Comparison of ENCODE assay signal across 1 cellular context in the genomic region with DNA sequence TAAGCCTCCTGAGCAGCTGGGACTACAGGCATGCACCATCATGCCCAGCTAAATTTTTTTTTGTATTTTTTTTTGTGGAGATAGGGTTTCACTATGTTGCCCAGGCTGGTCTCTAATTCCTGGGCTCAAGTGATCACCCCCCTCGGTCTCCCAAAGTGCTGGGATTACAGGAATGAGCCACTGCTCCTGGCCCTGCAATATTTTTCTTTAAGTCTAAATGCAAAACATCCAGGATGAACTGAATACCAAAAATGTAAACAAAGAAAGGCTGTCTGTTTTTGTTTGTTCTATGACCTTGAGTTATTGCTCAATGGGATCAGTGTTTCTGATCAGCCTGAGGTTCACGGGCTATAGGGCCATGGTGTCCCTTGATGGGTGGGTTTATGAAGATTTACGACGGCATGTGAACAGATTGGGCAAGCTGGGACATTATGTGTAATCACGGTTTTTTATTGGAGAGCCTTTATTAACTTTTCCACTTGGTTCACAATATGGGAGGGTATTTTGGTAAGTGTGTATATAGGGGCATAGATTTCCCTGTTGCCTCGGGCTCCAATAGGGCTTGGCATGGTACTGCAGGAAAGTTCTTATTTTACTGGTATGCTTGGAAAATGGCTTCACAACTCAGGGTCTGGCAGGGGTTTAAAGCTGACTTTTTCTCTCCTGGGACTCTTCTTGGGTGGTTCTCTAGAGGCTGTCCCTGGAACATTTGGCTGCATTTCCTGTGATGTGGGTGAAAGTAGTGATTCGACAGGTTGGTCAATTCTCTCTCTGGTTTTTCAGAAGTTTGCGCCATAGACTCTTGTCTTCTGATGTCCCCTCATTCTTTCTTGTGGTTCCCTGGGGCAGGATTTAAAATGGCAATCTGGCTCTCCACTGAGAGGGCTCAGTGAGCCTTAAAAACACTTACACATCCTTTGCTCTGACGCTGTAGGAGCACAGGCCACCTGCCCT.
TF ChIP-seq lines count a peak whose summit lies in the region.

No MANE protein-coding gene starts in this region.

TF ChIP-seq in HepG2, 621 proteins besides CTCF, POLR2A, EP300 and RAD21 (continued from another document and continues in another):
- TF ChIP-seq, protein P1, sequence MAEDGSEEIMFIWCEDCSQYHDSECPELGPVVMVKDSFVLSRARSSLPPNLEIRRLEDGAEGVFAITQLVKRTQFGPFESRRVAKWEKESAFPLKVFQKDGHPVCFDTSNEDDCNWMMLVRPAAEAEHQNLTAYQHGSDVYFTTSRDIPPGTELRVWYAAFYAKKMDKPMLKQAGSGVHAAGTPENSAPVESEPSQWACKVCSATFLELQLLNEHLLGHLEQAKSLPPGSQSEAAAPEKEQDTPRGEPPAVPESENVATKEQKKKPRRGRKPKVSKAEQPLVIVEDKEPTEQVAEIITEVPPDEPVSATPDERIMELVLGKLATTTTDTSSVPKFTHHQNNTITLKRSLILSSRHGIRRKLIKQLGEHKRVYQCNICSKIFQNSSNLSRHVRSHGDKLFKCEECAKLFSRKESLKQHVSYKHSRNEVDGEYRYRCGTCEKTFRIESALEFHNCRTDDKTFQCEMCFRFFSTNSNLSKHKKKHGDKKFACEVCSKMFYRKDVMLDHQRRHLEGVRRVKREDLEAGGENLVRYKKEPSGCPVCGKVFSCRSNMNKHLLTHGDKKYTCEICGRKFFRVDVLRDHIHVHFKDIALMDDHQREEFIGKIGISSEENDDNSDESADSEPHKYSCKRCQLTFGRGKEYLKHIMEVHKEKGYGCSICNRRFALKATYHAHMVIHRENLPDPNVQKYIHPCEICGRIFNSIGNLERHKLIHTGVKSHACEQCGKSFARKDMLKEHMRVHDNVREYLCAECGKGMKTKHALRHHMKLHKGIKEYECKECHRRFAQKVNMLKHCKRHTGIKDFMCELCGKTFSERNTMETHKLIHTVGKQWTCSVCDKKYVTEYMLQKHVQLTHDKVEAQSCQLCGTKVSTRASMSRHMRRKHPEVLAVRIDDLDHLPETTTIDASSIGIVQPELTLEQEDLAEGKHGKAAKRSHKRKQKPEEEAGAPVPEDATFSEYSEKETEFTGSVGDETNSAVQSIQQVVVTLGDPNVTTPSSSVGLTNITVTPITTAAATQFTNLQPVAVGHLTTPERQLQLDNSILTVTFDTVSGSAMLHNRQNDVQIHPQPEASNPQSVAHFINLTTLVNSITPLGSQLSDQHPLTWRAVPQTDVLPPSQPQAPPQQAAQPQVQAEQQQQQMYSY (CRISPR knock-in tag; IDR thresholded peaks at IDR 0.05) = no peak
- TF ChIP-seq PPARG (CRISPR knock-in tag; conservative IDR thresholded peaks at IDR 0.05) (peak; percentile 74), ZNF383 (CRISPR knock-in tag; IDR thresholded peaks at IDR 0.05; ENCODE audit: borderline replicate concordance) (no peak), MXD4 (CRISPR knock-in tag; IDR thresholded peaks at IDR 0.05) (no peak), GTF2F1 (IDR thresholded peaks at IDR 0.05; ENCODE audit: low read length) (no peak), ERF (CRISPR knock-in tag; IDR thresholded peaks at IDR 0.05) (peak; percentile 31; the same call in 1 of the 2 replicates), ZNF83 (CRISPR knock-in tag; IDR thresholded peaks at IDR 0.05; ENCODE audit: borderline replicate concordance) (no peak), ZNF790 (CRISPR knock-in tag; IDR thresholded peaks at IDR 0.05; ENCODE audit: borderline replicate concordance) (no peak), PRMT3 (CRISPR knock-in tag; IDR thresholded peaks at IDR 0.05; ENCODE audit: borderline replicate concordance, low read depth) (no peak), HOXA5 (CRISPR knock-in tag; IDR thresholded peaks at IDR 0.05) (no peak), ZNF460 (CRISPR knock-in tag; IDR thresholded peaks at IDR 0.05; ENCODE audit: borderline replicate concordance) (no peak), PREB (CRISPR knock-in tag; IDR thresholded peaks at IDR 0.05) (no peak), ZSCAN30 (CRISPR knock-in tag; IDR thresholded peaks at IDR 0.05) (no peak), ZNF30 (CRISPR knock-in tag; IDR thresholded peaks at IDR 0.05) (no peak), PLSCR1 (CRISPR knock-in tag; IDR thresholded peaks at IDR 0.05; ENCODE audit: borderline replicate concordance) (no peak), ZNF781 (CRISPR knock-in tag; IDR thresholded peaks at IDR 0.05; ENCODE audit: borderline replicate concordance, not compliant biosample characterization) (no peak), NFE2L2 (IDR thresholded peaks at IDR 0.05; ENCODE audit: low read length) (no peak), ZNF331 (CRISPR knock-in tag; IDR thresholded peaks at IDR 0.05) (peak; percentile 59; the same call in 1 of the 2 replicates), ZNF572 (CRISPR knock-in tag; IDR thresholded peaks at IDR 0.05) (no peak), ZNF234 (CRISPR knock-in tag; conservative IDR thresholded peaks at IDR 0.05) (no peak), ZNF446 (CRISPR knock-in tag; IDR thresholded peaks at IDR 0.05) (no peak), ZNF746 (CRISPR knock-in tag; IDR thresholded peaks at IDR 0.05) (peak; percentile 25; the same call in 1 of the 2 replicates), DRAP1 (CRISPR knock-in tag; IDR thresholded peaks at IDR 0.05) (peak; percentile 67), ZNF224 (CRISPR knock-in tag; IDR thresholded peaks at IDR 0.05) (no peak), ZBTB1 (CRISPR knock-in tag; IDR thresholded peaks at IDR 0.05; ENCODE audit: borderline replicate concordance) (no peak), ZBTB25 (CRISPR knock-in tag; IDR thresholded peaks at IDR 0.05) (no peak; the same call in 1 of the 2 replicates), PAWR (CRISPR knock-in tag; IDR thresholded peaks at IDR 0.05; ENCODE audit: borderline replicate concordance) (no peak), YEATS2 (CRISPR knock-in tag; IDR thresholded peaks at IDR 0.05; ENCODE audit: borderline replicate concordance) (no peak; the same call in 1 of the 2 replicates)
- TF ChIP-seq, protein P2, sequence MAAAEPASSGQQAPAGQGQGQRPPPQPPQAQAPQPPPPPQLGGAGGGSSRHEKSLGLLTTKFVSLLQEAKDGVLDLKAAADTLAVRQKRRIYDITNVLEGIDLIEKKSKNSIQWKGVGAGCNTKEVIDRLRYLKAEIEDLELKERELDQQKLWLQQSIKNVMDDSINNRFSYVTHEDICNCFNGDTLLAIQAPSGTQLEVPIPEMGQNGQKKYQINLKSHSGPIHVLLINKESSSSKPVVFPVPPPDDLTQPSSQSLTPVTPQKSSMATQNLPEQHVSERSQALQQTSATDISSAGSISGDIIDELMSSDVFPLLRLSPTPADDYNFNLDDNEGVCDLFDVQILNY (CRISPR knock-in tag; conservative IDR thresholded peaks at IDR 0.05) = no peak
- TF ChIP-seq, protein P3, sequence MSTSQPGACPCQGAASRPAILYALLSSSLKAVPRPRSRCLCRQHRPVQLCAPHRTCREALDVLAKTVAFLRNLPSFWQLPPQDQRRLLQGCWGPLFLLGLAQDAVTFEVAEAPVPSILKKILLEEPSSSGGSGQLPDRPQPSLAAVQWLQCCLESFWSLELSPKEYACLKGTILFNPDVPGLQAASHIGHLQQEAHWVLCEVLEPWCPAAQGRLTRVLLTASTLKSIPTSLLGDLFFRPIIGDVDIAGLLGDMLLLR (CRISPR knock-in tag; IDR thresholded peaks at IDR 0.05) = no peak
- TF ChIP-seq, protein P4, sequence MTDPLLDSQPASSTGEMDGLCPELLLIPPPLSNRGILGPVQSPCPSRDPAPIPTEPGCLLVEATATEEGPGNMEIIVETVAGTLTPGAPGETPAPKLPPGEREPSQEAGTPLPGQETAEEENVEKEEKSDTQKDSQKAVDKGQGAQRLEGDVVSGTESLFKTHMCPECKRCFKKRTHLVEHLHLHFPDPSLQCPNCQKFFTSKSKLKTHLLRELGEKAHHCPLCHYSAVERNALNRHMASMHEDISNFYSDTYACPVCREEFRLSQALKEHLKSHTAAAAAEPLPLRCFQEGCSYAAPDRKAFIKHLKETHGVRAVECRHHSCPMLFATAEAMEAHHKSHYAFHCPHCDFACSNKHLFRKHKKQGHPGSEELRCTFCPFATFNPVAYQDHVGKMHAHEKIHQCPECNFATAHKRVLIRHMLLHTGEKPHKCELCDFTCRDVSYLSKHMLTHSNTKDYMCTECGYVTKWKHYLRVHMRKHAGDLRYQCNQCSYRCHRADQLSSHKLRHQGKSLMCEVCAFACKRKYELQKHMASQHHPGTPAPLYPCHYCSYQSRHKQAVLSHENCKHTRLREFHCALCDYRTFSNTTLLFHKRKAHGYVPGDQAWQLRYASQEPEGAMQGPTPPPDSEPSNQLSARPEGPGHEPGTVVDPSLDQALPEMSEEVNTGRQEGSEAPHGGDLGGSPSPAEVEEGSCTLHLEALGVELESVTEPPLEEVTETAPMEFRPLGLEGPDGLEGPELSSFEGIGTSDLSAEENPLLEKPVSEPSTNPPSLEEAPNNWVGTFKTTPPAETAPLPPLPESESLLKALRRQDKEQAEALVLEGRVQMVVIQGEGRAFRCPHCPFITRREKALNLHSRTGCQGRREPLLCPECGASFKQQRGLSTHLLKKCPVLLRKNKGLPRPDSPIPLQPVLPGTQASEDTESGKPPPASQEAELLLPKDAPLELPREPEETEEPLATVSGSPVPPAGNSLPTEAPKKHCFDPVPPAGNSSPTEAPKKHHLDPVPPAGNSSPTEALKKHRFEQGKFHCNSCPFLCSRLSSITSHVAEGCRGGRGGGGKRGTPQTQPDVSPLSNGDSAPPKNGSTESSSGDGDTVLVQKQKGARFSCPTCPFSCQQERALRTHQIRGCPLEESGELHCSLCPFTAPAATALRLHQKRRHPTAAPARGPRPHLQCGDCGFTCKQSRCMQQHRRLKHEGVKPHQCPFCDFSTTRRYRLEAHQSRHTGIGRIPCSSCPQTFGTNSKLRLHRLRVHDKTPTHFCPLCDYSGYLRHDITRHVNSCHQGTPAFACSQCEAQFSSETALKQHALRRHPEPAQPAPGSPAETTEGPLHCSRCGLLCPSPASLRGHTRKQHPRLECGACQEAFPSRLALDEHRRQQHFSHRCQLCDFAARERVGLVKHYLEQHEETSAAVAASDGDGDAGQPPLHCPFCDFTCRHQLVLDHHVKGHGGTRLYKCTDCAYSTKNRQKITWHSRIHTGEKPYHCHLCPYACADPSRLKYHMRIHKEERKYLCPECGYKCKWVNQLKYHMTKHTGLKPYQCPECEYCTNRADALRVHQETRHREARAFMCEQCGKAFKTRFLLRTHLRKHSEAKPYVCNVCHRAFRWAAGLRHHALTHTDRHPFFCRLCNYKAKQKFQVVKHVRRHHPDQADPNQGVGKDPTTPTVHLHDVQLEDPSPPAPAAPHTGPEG (CRISPR knock-in tag; IDR thresholded peaks at IDR 0.05) = no peak
- TF ChIP-seq, protein P5, sequence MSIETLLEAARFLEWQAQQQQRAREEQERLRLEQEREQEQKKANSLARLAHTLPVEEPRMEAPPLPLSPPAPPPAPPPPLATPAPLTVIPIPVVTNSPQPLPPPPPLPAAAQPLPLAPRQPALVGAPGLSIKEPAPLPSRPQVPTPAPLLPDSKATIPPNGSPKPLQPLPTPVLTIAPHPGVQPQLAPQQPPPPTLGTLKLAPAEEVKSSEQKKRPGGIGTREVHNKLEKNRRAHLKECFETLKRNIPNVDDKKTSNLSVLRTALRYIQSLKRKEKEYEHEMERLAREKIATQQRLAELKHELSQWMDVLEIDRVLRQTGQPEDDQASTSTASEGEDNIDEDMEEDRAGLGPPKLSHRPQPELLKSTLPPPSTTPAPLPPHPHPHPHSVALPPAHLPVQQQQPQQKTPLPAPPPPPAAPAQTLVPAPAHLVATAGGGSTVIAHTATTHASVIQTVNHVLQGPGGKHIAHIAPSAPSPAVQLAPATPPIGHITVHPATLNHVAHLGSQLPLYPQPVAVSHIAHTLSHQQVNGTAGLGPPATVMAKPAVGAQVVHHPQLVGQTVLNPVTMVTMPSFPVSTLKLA (IDR thresholded peaks at IDR 0.05) = no peak
- TF ChIP-seq, protein P6, sequence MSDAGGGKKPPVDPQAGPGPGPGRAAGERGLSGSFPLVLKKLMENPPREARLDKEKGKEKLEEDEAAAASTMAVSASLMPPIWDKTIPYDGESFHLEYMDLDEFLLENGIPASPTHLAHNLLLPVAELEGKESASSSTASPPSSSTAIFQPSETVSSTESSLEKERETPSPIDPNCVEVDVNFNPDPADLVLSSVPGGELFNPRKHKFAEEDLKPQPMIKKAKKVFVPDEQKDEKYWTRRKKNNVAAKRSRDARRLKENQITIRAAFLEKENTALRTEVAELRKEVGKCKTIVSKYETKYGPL (CRISPR knock-in tag; IDR thresholded peaks at IDR 0.05) = no peak
- TF ChIP-seq, protein P7, sequence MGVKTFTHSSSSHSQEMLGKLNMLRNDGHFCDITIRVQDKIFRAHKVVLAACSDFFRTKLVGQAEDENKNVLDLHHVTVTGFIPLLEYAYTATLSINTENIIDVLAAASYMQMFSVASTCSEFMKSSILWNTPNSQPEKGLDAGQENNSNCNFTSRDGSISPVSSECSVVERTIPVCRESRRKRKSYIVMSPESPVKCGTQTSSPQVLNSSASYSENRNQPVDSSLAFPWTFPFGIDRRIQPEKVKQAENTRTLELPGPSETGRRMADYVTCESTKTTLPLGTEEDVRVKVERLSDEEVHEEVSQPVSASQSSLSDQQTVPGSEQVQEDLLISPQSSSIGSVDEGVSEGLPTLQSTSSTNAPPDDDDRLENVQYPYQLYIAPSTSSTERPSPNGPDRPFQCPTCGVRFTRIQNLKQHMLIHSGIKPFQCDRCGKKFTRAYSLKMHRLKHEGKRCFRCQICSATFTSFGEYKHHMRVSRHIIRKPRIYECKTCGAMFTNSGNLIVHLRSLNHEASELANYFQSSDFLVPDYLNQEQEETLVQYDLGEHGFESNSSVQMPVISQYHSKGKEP (CRISPR knock-in tag; IDR thresholded peaks at IDR 0.05) = 0 out of 2 replicates have a peak, but pooled peaks have one; percentile 42
